In genomic region chr20:543369-544152, GRCh38 we compare ENCODE assay signal across 8 cellular contexts. TPM values are rescaled to one million over a fixed set of nuclear protein-coding genes. Genes with fewer than 3 reads are reported as not detected.
DNase-seq lines count a peak whose midpoint lies in the region; ATAC-seq lines count a peak whose summit lies in the region.

TSS of gene CSNK2A1 (minus strand) at chr20:543790. CDS start at chr20:508551, 35,239 bp downstream.

- peak within 1 kb of the TSS; percentile 94 for H3K4me3 ChIP-seq in BLaER1

- peak within 1 kb of the TSS; percentile 95 for H3K9ac ChIP-seq in BLaER1

- peaks cover 49% of the 10 kb centered on the region for H3K36me3 Mint-ChIP-seq in activated CD4-positive, alpha-beta T cell treated with anti-CD3 and anti-CD28 coated beads, Interleukin-2, amount 10 ng/mL, durations not matched to agents 7 days and 5 days (ENCODE audit: low read depth)

- intact Hi-C loops in left colon (cut with DNase I, micrococcal nuclease) = loop anchor here in 1 of 2 donors (10.0 kb wide), 1 partner anchor 111 kb away; the partner anchor contains the start of gene SRXN1

- peak within 1 kb of the TSS; percentile 98 for H3K27ac Mint-ChIP-seq in activated CD4-positive, alpha-beta T cell treated with anti-CD3 and anti-CD28 coated beads, Interleukin-2, amount 10 ng/mL, durations not matched to agents 7 days and 5 days

- peak within 1 kb of the TSS; percentile 90 for H3K4me2 ChIP-seq in BLaER1

- peaks cover 23% of the 10 kb centered on the region for H3K9me3 Mint-ChIP-seq in activated CD4-positive, alpha-beta T cell treated with anti-CD3 and anti-CD28 coated beads, Interleukin-2, amount 10 ng/mL, durations not matched to agents 7 days and 5 days

- H3K9me3 ChIP-seq in BLaER1 = peaks cover 20% of the 10 kb centered on the region

- H3K27me3 Mint-ChIP-seq in activated CD4-positive, alpha-beta T cell treated with anti-CD3 and anti-CD28 coated beads, Interleukin-2, amount 10 ng/mL, durations not matched to agents 7 days and 5 days = peaks cover 4% of the 10 kb centered on the region

- H4K20me1 ChIP-seq in BLaER1 = peaks cover 44% of the 10 kb centered on the region

- peaks cover 37% of the 10 kb centered on the region for H3K36me3 ChIP-seq in BLaER1

- H3K27ac ChIP-seq in BLaER1 = peak within 1 kb of the TSS; percentile 97

- CTCF ChIA-PET in activated CD4-positive, alpha-beta T cell treated with anti-CD3 and anti-CD28 coated beads, Interleukin-2, amount 10 ng/mL, durations not matched to agents 7 days and 5 days (lab: Charles Lee) = interaction anchor here (1.0 to 1.5 kb wide), 2 partner anchors 25 to 102 kb away, joined by 3 to 6 read pairs; no protein-coding TSS in a partner anchor

- peak; percentile 89 for ATAC-seq in GM19328 (IDR thresholded peaks at IDR 0.05; ENCODE audit: unreplicated experiment)
- ATAC-seq in HG03520 (IDR thresholded peaks at IDR 0.05; ENCODE audit: unreplicated experiment) = peak; percentile 93
- peak; percentile 97 for ATAC-seq in left colon

- peaks cover 33% of the 10 kb centered on the region for H3K4me1 ChIP-seq in BLaER1

- no peaks in the 10 kb centered on the region for H3K27me3 ChIP-seq in BLaER1

- peak; percentile 98 for DNase-seq in NCI-H69 (lab: John Stamatoyannopoulos, UW)
- DNase-seq in activated CD4-positive, alpha-beta T cell treated with anti-CD3 and anti-CD28 coated beads, Interleukin-2, amount 10 ng/mL, durations not matched to agents 7 days and 5 days = peak; percentile 95
- peak; percentile 55 for DNase-seq in cortex of kidney (lab: John Stamatoyannopoulos, UW)
- peak; percentile 93 to 95 for DNase-seq in left colon
- peak; percentile 95 for DNase-seq in stimulated activated CD4-positive, alpha-beta T cell treated with anti-CD3 and anti-CD28 coated beads, Interleukin-1b, Interleukin-23, amount 100 ng/mL, for 48 hours

- peak within 1 kb of the TSS; percentile 83 for H3K4me3 Mint-ChIP-seq in activated CD4-positive, alpha-beta T cell treated with anti-CD3 and anti-CD28 coated beads, Interleukin-2, amount 10 ng/mL, durations not matched to agents 7 days and 5 days

- POLR2A ChIA-PET in activated CD4-positive, alpha-beta T cell treated with anti-CD3 and anti-CD28 coated beads, Interleukin-2, amount 10 ng/mL, durations not matched to agents 7 days and 5 days (lab: Charles Lee) = interaction anchor here (0.7 kb wide), 1 partner anchor 69 kb away, joined by 3 read pairs; no protein-coding TSS in a partner anchor

- H3K4me1 Mint-ChIP-seq in activated CD4-positive, alpha-beta T cell treated with anti-CD3 and anti-CD28 coated beads, Interleukin-2, amount 10 ng/mL, durations not matched to agents 7 days and 5 days = peaks cover 46% of the 10 kb centered on the region

RNA-seq across cellular contexts. Expression of gene CSNK2A1, which starts in this region (rescaled TPM):
- total RNA-seq in activated CD4-positive, alpha-beta T cell treated with anti-CD3 and anti-CD28 coated beads, Interleukin-2, amount 10 ng/mL, durations not matched to agents 7 days and 5 days = 100 to 1,000 TPM; 111 to 133 TPM
- total RNA-seq in left colon = 100 to 1,000 TPM; 106 to 117 TPM

Comparison
In these comparisons a context has a peak if more than half of its experiments do, and no peak if none do; other contexts are left out.
1. Peak in every context shown above with its lines: DNase-seq, ATAC-seq, H3K4me3 ChIP-seq and H3K27ac ChIP-seq.